1 cellular context compared by ENCODE assay signal in the genomic region with DNA sequence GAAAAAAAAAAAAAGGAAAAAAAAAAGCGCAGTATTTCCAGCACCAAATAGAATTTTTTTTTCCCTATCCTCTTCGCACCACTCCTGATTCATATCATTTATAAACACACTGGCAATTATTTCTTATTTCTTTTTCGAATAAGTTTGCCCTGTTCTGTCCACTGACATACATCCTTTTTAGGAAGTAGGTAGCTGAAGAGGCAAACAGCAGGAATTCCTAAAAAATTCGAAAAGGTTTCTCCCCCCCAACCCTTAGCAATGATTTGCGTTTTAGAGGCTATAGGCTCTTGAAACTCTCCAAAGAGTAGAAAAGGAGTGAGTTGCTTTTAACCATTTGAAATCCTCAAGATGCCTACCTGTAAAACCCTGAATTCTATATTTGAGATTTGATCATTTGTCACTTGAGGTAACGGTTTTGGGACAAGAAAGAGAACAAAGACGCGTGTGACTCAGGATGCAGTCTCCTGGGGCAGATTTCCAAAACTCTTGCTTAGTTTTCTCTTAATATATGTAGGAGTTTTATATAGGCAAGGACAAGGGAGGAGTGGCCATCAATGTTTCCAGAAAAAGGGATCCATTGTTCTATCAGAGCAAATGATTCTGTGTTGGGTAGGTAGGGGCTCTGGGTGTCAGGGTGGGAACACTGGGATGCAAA.
TF ChIP-seq lines count a peak whose summit lies in the region.

No MANE protein-coding gene starts in this region.

TF ChIP-seq in WTC11, 78 proteins besides CTCF, POLR2A, EP300 and RAD21 (continued from another document):
- TF ChIP-seq, protein P1, sequence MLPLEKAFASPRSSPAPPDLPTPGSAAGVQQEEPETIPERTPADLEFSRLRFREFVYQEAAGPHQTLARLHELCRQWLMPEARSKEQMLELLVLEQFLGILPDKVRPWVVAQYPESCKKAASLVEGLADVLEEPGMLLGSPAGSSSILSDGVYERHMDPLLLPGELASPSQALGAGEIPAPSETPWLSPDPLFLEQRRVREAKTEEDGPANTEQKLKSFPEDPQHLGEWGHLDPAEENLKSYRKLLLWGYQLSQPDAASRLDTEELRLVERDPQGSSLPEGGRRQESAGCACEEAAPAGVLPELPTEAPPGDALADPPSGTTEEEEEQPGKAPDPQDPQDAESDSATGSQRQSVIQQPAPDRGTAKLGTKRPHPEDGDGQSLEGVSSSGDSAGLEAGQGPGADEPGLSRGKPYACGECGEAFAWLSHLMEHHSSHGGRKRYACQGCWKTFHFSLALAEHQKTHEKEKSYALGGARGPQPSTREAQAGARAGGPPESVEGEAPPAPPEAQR (CRISPR knock-in tag; IDR thresholded peaks at IDR 0.05), result no peak
- TF ChIP-seq, protein P2, sequence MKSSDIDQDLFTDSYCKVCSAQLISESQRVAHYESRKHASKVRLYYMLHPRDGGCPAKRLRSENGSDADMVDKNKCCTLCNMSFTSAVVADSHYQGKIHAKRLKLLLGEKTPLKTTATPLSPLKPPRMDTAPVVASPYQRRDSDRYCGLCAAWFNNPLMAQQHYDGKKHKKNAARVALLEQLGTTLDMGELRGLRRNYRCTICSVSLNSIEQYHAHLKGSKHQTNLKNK (CRISPR knock-in tag; IDR thresholded peaks at IDR 0.05), result no peak
- TF ChIP-seq FOXK1 (CRISPR knock-in tag; IDR thresholded peaks at IDR 0.05) (no peak), NFE2L1 (CRISPR knock-in tag; IDR thresholded peaks at IDR 0.05) (no peak), NR1H2 (CRISPR knock-in tag; IDR thresholded peaks at IDR 0.05) (no peak), ZNF416 (CRISPR knock-in tag; IDR thresholded peaks at IDR 0.05) (no peak)
- TF ChIP-seq, protein P3, sequence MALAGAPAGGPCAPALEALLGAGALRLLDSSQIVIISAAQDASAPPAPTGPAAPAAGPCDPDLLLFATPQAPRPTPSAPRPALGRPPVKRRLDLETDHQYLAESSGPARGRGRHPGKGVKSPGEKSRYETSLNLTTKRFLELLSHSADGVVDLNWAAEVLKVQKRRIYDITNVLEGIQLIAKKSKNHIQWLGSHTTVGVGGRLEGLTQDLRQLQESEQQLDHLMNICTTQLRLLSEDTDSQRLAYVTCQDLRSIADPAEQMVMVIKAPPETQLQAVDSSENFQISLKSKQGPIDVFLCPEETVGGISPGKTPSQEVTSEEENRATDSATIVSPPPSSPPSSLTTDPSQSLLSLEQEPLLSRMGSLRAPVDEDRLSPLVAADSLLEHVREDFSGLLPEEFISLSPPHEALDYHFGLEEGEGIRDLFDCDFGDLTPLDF (CRISPR knock-in tag; IDR thresholded peaks at IDR 0.05), result no peak
